In the genomic region with DNA sequence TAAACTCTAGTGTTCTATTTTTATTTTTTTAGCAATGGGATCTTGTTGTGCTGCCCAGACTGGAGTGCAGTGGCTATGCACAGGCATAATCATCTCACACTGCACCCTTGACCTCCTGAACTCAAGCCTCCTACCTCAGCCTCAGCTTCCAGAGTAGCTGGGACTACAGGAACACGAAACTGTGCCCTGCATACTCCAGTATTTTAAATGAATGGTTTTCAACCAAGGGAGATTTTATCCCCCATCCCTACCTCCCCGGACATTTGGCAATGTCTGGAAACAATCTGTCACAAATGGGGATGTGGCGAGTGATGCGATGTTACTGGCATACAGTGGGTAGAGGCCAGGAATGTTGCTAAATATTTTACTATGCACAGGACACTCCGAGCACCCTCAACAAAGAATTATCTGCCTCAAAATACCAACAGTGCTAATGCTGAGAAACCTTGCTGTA, we compare ENCODE assay signal across 8 cellular contexts. TPM values are rescaled to one million over a fixed set of nuclear protein-coding genes. Genes with fewer than 3 reads are reported as not detected.
DNase-seq lines count a peak whose midpoint lies in the region; ATAC-seq and TF ChIP-seq lines count a peak whose summit lies in the region.

No MANE protein-coding gene starts in this region.

- H4K20me1 ChIP-seq in SK-N-SH (ENCODE audit: insufficient read depth) = peaks cover 18% of the 10 kb centered on the region
- H4K20me1 ChIP-seq in OCI-LY7 (ENCODE audit: insufficient read depth, low read length) = peaks cover 24% of the 10 kb centered on the region

- H3K36me3 ChIP-seq in SK-N-SH (replicated peaks in 1 of 2; ENCODE audit: control insufficient read depth in 1 of 2, insufficient read depth in 2 of 2, low read length in 1 of 2) (peaks cover 25 to 31% of the 10 kb centered on the region in 2 experiments), OCI-LY7 (ENCODE audit: insufficient read depth, low read length) (peaks cover 89% of the 10 kb centered on the region), stomach (peaks cover 12 to 27% (median 21%) of the 10 kb centered on the region in 4 donors)

- no peak overlapping the region for H2AFZ ChIP-seq in SK-N-SH (ENCODE audit: low read depth)
- no peak overlapping the region for H2AFZ ChIP-seq in OCI-LY7 (ENCODE audit: low read length)

- H3K79me2 ChIP-seq in SK-N-SH (ENCODE audit: insufficient read depth) = peaks cover 87% of the 10 kb centered on the region
- H3K79me2 ChIP-seq in OCI-LY7 (ENCODE audit: insufficient read depth, low read depth, low read length) = peaks cover 91% of the 10 kb centered on the region

- 30% methylated on average over 5 of the region's 5 CpGs for WGBS in SK-N-SH (ENCODE audit: low lambda C conversion rate)
- WGBS in stomach, 5 donors = 41 to 54% (median 53%) methylated on average over 5 of the region's 5 CpGs

- H3K4me3 ChIP-seq in SK-N-SH (ENCODE audit: low read depth in 2 of 2, low read length in 1 of 2) = peak overlapping the region; percentile 80 to 88
- H3K4me3 ChIP-seq in OCI-LY7 (ENCODE audit: low read depth, low read length, poor library complexity, severe bottlenecking) = peak overlapping the region; percentile 89
- peak overlapping the region; percentile 99 for H3K4me3 ChIP-seq in fibroblast of villous mesenchyme (ENCODE audit: low read depth, low read length)
- H3K4me3 ChIP-seq in stomach = peak overlapping the region in 1 of 4 donors; percentile 93

- no peak for TF ChIP-seq POLR2A in stomach (IDR thresholded peaks at IDR 0.05)

- peak overlapping the region; percentile 86 for H3K4me2 ChIP-seq in SK-N-SH
- peak overlapping the region; percentile 88 for H3K4me2 ChIP-seq in OCI-LY7 (ENCODE audit: low read length)

- no peak for ATAC-seq in SK-N-SH treated with all-trans-retinoic acid at 6 μM for 48 hours
- ATAC-seq in GM21526 (IDR thresholded peaks at IDR 0.05; ENCODE audit: low FRiP score, unreplicated experiment) = no peak

- intact Hi-C loops in OCI-LY7 (cut with micrococcal nuclease; ENCODE audit: unreplicated experiment) = loop anchor here (2.0 kb wide), 2 partner anchors 13 to 25 kb away; no protein-coding TSS in a partner anchor
- intact Hi-C loops in stomach (cut with DNase I; ENCODE audit: low total_unique reads) = no loop called here

- H3K4me1 ChIP-seq in SK-N-SH (ENCODE audit: control insufficient read depth in 1 of 2, insufficient read depth in 2 of 2, low read depth in 1 of 2, low read length in 1 of 2) = peaks cover 6 to 12% of the 10 kb centered on the region in 2 experiments; a peak in 3 of 4 replicates
- peaks cover 38% of the 10 kb centered on the region for H3K4me1 ChIP-seq in OCI-LY7 (ENCODE audit: insufficient read depth, low read length, poor library complexity, severe bottlenecking)
- peaks cover 30 to 64% (median 47%) of the 10 kb centered on the region in 4 donors for H3K4me1 ChIP-seq in stomach

- H3K9me3 ChIP-seq in SK-N-SH (no peaks in the 10 kb centered on the region), OCI-LY7 (ENCODE audit: low read length) (no peaks in the 10 kb centered on the region), stomach (no peaks in the 10 kb centered on the region)

- H3F3A ChIP-seq in SK-N-SH (replicated peaks; ENCODE audit: insufficient read depth) = peaks cover 39% of the 10 kb centered on the region

- TF ChIP-seq CTCF in SK-N-SH (IDR thresholded peaks at IDR 0.05) = no peak
- TF ChIP-seq CTCF in OCI-LY7 (conservative IDR thresholded peaks at IDR 0.05; ENCODE audit: low read length) = no peak
- TF ChIP-seq CTCF in fibroblast of villous mesenchyme (IDR thresholded peaks at IDR 0.05; ENCODE audit: insufficient read depth, low read depth, low read length) = no peak
- TF ChIP-seq CTCF in stomach (IDR thresholded peaks at IDR 0.05) = no peak

- H3K27me3 ChIP-seq in SK-N-SH (ENCODE audit: insufficient read depth) (no peaks in the 10 kb centered on the region), stomach (no peaks in the 10 kb centered on the region)

- CTCF ChIA-PET in SK-N-SH (lab: Yijun Ruan, JAX) = interaction anchor here (0.8 to 1.0 kb wide), 2 partner anchors 26 to 101 kb away, joined by 3 to 4 read pairs; no protein-coding TSS in a partner anchor
- CTCF ChIA-PET in OCI-LY7 (lab: Charles Lee; ENCODE audit: unreplicated experiment) = no interaction called here

- TF ChIP-seq RAD21 in SK-N-SH (IDR thresholded peaks at IDR 0.05; ENCODE audit: low read length) = no peak

- no peak for DNase-seq in SK-N-SH
- DNase-seq in OCI-LY7 (ENCODE audit: low spot score) = no peak
- DNase-seq in fibroblast of villous mesenchyme (ENCODE audit: low read depth) = no peak
- DNase-seq in stomach = no peak
- no peak for DNase-seq in stimulated activated naive CD4-positive, alpha-beta T cell treated with Interleukin-2 at 50 U/mL for 16 hours (lab: John Stamatoyannopoulos, UW)
- no peak for DNase-seq in NCI-H510A (lab: John Stamatoyannopoulos, UW)

- H3K27ac ChIP-seq in SK-N-SH (ENCODE audit: low read depth in 2 of 2, low read length in 1 of 2) (peak overlapping the region; percentile 93 to 99), OCI-LY7 (ENCODE audit: low read depth, low read length, poor library complexity, severe bottlenecking) (peak overlapping the region; percentile 85), stomach (peak overlapping the region in 4 of 5 donors; percentile 91 to 96 (median 94))

- BruUV-seq in OCI-LY7 (replicated peaks; lab: Mats Ljungman, UMichigan) = no TSS peak

- TF ChIP-seq EP300 in SK-N-SH (IDR thresholded peaks at IDR 0.05; ENCODE audit: borderline replicate concordance in 1 of 2, low read depth in 1 of 2, low read length in 1 of 2) (peak in 1 of 2 experiments; percentile 40; a peak in 1 of 4 replicates), stomach (IDR thresholded peaks at IDR 0.05) (no peak)

- no peaks in the 10 kb centered on the region for H3K9me2 ChIP-seq in SK-N-SH
- H3K9me2 ChIP-seq in OCI-LY7 (ENCODE audit: insufficient read depth, low read length) = no peaks in the 10 kb centered on the region

- peak overlapping the region; percentile 98 for H3K9ac ChIP-seq in SK-N-SH

- POLR2A ChIA-PET in SK-N-SH (lab: Yijun Ruan, JAX) (no interaction called here), OCI-LY7 (lab: Charles Lee) (no interaction called here)

TF ChIP-seq in SK-N-SH, 30 proteins besides CTCF, POLR2A, EP300 and RAD21 (continues in another document):
- TF ChIP-seq NFIC (IDR thresholded peaks at IDR 0.05; ENCODE audit: borderline replicate concordance) = peak; percentile 44; the same call in 1 of the 2 replicates
- TF ChIP-seq ELF1 (IDR thresholded peaks at IDR 0.05) = no peak
- no peak for TF ChIP-seq YY1 (IDR thresholded peaks at IDR 0.05; ENCODE audit: low read depth)
- no peak for TF ChIP-seq EZH2phosphoT487 (IDR thresholded peaks at IDR 0.05; ENCODE audit: borderline replicate concordance, low read depth)
- TF ChIP-seq RCOR1 (IDR thresholded peaks at IDR 0.05; ENCODE audit: low read length) = no peak

TF ChIP-seq in SK-N-SH treated with all-trans-retinoic acid at 6 μM for 48 hours, 23 proteins besides CTCF, POLR2A, EP300 and RAD21 (continues in another document):
- TF ChIP-seq, protein P1, sequence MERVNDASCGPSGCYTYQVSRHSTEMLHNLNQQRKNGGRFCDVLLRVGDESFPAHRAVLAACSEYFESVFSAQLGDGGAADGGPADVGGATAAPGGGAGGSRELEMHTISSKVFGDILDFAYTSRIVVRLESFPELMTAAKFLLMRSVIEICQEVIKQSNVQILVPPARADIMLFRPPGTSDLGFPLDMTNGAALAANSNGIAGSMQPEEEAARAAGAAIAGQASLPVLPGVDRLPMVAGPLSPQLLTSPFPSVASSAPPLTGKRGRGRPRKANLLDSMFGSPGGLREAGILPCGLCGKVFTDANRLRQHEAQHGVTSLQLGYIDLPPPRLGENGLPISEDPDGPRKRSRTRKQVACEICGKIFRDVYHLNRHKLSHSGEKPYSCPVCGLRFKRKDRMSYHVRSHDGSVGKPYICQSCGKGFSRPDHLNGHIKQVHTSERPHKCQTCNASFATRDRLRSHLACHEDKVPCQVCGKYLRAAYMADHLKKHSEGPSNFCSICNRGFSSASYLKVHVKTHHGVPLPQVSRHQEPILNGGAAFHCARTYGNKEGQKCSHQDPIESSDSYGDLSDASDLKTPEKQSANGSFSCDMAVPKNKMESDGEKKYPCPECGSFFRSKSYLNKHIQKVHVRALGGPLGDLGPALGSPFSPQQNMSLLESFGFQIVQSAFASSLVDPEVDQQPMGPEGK (CRISPR knock-in tag; IDR thresholded peaks at IDR 0.05; ENCODE audit: borderline replicate concordance) = no peak
- TF ChIP-seq ESRRG (CRISPR knock-in tag; IDR thresholded peaks at IDR 0.05) = no peak
- no peak for TF ChIP-seq ZNF70 (CRISPR knock-in tag; IDR thresholded peaks at IDR 0.05)
- TF ChIP-seq TOX (CRISPR knock-in tag; IDR thresholded peaks at IDR 0.05; ENCODE audit: borderline replicate concordance) = no peak

RNA-seq across cellular contexts. Expression of a gene that starts 2.1 kb away (rescaled TPM):
- polyA plus RNA-seq in SK-N-SH (2012; rRNA removed) (11.6 and 14.1 TPM in 2 replicates), stomach (1 to 10 TPM; 4.9 to 7.6 (median 5.2) TPM)
- 15.2 and 17.9 TPM in 2 replicates for polyA plus RNA-seq in SK-N-SH (2012; cell fraction: cytosol; rRNA removed)
- polyA plus RNA-seq in SK-N-SH (2012; cell fraction: nucleus; rRNA removed) = 8.3 and 12.6 TPM in 2 replicates
- total RNA-seq in OCI-LY7 (2014; rRNA removed; shearing (Covaris generic)) = 97.8 and 115 TPM in 2 replicates
- total RNA-seq in OCI-LY7 (2022) (299 and 321 TPM in 2 replicates), fibroblast of villous mesenchyme (50.9 and 68.7 TPM in 2 replicates), stomach (10 to 100 TPM in 4 of 5 donors, 1 to 10 TPM in 1; 8.7 to 66.8 (median 29.1) TPM)

RNA-seq across cellular contexts. Expression of a gene that starts 2.7 kb away (rescaled TPM):
- polyA plus RNA-seq in SK-N-SH (2012; rRNA removed) (773 and 841 TPM in 2 replicates), stomach (1,000 to 10,000 TPM in 2 of 3 donors, 100 to 1,000 TPM in 1; 960 to 1,103 (median 1,040) TPM)
- polyA plus RNA-seq in SK-N-SH (2012; cell fraction: cytosol; rRNA removed) = 1,054 and 1,304 TPM in 2 replicates
- 350 and 539 TPM in 2 replicates for polyA plus RNA-seq in SK-N-SH (2012; cell fraction: nucleus; rRNA removed)
- 713 and 899 TPM in 2 replicates for total RNA-seq in OCI-LY7 (2014; rRNA removed; shearing (Covaris generic))
- total RNA-seq in OCI-LY7 (2022) (2,128 and 2,331 TPM in 2 replicates), fibroblast of villous mesenchyme (242 and 251 TPM in 2 replicates), stomach (100 to 1,000 TPM; 211 to 763 (median 303) TPM)

RNA-seq across cellular contexts. Expression of a gene that starts 23.0 kb away (rescaled TPM):
- polyA plus RNA-seq in SK-N-SH (2012; rRNA removed) (0.16 and 0.25 TPM in 2 replicates), stomach (under 1 TPM in 2 of 3 donors, not detected in 1; 0.20 to 1.00 TPM)
- polyA plus RNA-seq in SK-N-SH (2012; cell fraction: cytosol; rRNA removed) = 0.10 and 0.13 TPM in 2 replicates
- 0.17 and 0.25 TPM in 2 replicates for polyA plus RNA-seq in SK-N-SH (2012; cell fraction: nucleus; rRNA removed)
- total RNA-seq in OCI-LY7 (2014; rRNA removed; shearing (Covaris generic)) = not detected in 2 replicates
- total RNA-seq in OCI-LY7 (2022) (not detected in 2 replicates), fibroblast of villous mesenchyme (under 0.01 and 0.43 TPM in 2 replicates), stomach (1 to 10 TPM in 1 of 5 donors, under 1 TPM in 1, not detected in 3; 0.37 to 2.0 TPM)

RNA-seq across cellular contexts. Expression of a gene that starts 47.1 kb away (rescaled TPM):
- polyA plus RNA-seq in SK-N-SH (2012; rRNA removed) (111 and 156 TPM in 2 replicates), stomach (100 to 1,000 TPM in 2 of 3 donors, 10 to 100 TPM in 1; 92.4 to 133 (median 108) TPM)
- 143 and 154 TPM in 2 replicates for polyA plus RNA-seq in SK-N-SH (2012; cell fraction: cytosol; rRNA removed)
- 31.4 and 71.4 TPM in 2 replicates for polyA plus RNA-seq in SK-N-SH (2012; cell fraction: nucleus; rRNA removed)
- total RNA-seq in OCI-LY7 (2014; rRNA removed; shearing (Covaris generic)) = 77.5 and 86.0 TPM in 2 replicates
- total RNA-seq in OCI-LY7 (2022) (114 and 121 TPM in 2 replicates), fibroblast of villous mesenchyme (95.0 and 139 TPM in 2 replicates), stomach (10 to 100 TPM; 14.6 to 91.6 (median 42.4) TPM)
